Comparison of ENCODE assay signal across 1 cellular context in the genomic region with DNA sequence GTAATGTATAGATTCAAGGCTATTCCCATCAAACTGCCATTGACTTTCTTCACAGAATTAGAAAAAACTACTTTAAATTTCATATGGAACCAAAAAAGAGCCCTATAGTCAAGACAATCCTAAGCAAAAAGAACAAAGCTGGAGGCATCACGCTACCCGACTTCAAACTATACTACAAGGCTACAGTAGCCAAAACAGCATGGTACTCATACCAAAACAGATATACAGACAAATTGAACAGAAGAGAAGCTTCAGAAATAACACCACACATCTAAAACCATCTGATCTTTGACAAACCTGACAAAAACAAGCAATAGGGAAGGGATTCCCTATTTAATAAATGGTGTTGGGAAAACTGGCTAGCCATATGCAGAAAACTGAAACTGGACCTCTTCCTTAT. TPM values are rescaled to one million over a fixed set of nuclear protein-coding genes. Genes with fewer than 3 reads are reported as not detected.
"Had no signal": no experiment of that assay in that cellular context is flagged by ENCODE, and none has a peak within 500 bp of the region (broad histone marks: within the 10 kb centered on the region; RNA-seq: fewer than 3 reads in every experiment).

No MANE protein-coding gene starts in this region.

RNA-seq across cellular contexts. Expression of a gene that starts 7.4 kb away (rescaled TPM):
- total RNA-seq: MCF 10A had no signal
